In genomic region chr22:36445158-36445668, GRCh38 we compare ENCODE assay signal across 10 cellular contexts. TPM values are rescaled to one million over a fixed set of nuclear protein-coding genes. Genes with fewer than 3 reads are reported as not detected.
DNase-seq lines count a peak whose midpoint lies in the region; ATAC-seq and TF ChIP-seq lines count a peak whose summit lies in the region.
"Had no signal": no experiment of that assay in that cellular context is flagged by ENCODE, and none has a peak within 500 bp of the region (broad histone marks: within the 10 kb centered on the region; RNA-seq: fewer than 3 reads in every experiment).

No MANE protein-coding gene starts in this region.

- H3K27me3 Mint-ChIP-seq in nephron (ENCODE audit: low read depth) = no peaks in the 10 kb centered on the region
- H3K27me3 Mint-ChIP-seq in activated CD8-positive, alpha-beta T cell treated with anti-CD3 and anti-CD28 coated beads, Interleukin-2, amount 10 ng/mL, durations not matched to agents 7 days and 5 days (ENCODE audit: low read depth) = no peaks in the 10 kb centered on the region

- intact Hi-C loops in PC-3 (cut with micrococcal nuclease) (no loop called here), esophagus squamous epithelium (cut with DNase I) (no loop called here)

- no peak overlapping the region for H3K4me3 Mint-ChIP-seq in nephron
- H3K4me3 Mint-ChIP-seq in activated CD8-positive, alpha-beta T cell treated with anti-CD3 and anti-CD28 coated beads, Interleukin-2, amount 10 ng/mL, durations not matched to agents 7 days and 5 days = no peak overlapping the region

- no peaks in the 10 kb centered on the region for H3K79me2 ChIP-seq in PC-3 (ENCODE audit: low read length)

- H3K4me1 ChIP-seq in PC-3 (ENCODE audit: insufficient read depth, low read length) = no peaks in the 10 kb centered on the region
- peaks cover 14 to 71% (median 22%) of the 10 kb centered on the region in 3 donors for H3K4me1 ChIP-seq in esophagus squamous epithelium

- H2AFZ ChIP-seq in PC-3 (ENCODE audit: low read length) = peak overlapping the region; percentile 63

- BruUV-seq in PC-3 (replicated peaks; lab: Mats Ljungman, UMichigan) = no TSS peak

- no peak overlapping the region for H3K9ac ChIP-seq in PC-3 (ENCODE audit: low read length)

- H3K9me3 Mint-ChIP-seq in nephron = no peaks in the 10 kb centered on the region
- H3K9me3 Mint-ChIP-seq in activated CD8-positive, alpha-beta T cell treated with anti-CD3 and anti-CD28 coated beads, Interleukin-2, amount 10 ng/mL, durations not matched to agents 7 days and 5 days (ENCODE audit: insufficient read depth) = no peaks in the 10 kb centered on the region

- ATAC-seq in PC-3 (no peak), GM21528 (IDR thresholded peaks at IDR 0.05; ENCODE audit: low FRiP score, unreplicated experiment) (no peak)
- no peak for ATAC-seq in activated CD8-positive, alpha-beta T cell treated with anti-CD3 and anti-CD28 coated beads, Interleukin-2, amount 10 ng/mL, durations not matched to agents 7 days and 5 days

- TF ChIP-seq CTCF in BJ (IDR thresholded peaks at IDR 0.05; ENCODE audit: insufficient read depth, low read depth, low read length) = no peak
- TF ChIP-seq CTCF in PC-3 (conservative IDR thresholded peaks at IDR 0.05; ENCODE audit: low read depth, low read length) = no peak
- TF ChIP-seq CTCF in esophagus squamous epithelium (IDR thresholded peaks at IDR 0.05) = no peak
- no peak for TF ChIP-seq CTCF in nephron (IDR thresholded peaks at IDR 0.05; ENCODE audit: unreplicated experiment in 3 of 3)

- H4K20me1 ChIP-seq in PC-3 (ENCODE audit: low read length) = no peaks in the 10 kb centered on the region

- no peaks in the 10 kb centered on the region for H3F3A ChIP-seq in PC-3 (ENCODE audit: low read length, unreplicated experiment)

- H3K9me3 ChIP-seq in PC-3 (ENCODE audit: low read length) (no peaks in the 10 kb centered on the region), esophagus squamous epithelium (no peaks in the 10 kb centered on the region)

- WGBS in esophagus squamous epithelium, 2 donors = 53 to 55% methylated on average over 8 of the region's 8 CpGs

- H3K9me2 ChIP-seq in PC-3 (replicated peaks; ENCODE audit: low read length) = no peaks in the 10 kb centered on the region

- H3K27ac ChIP-seq in PC-3 (ENCODE audit: low read length) = no peak overlapping the region
- peak overlapping the region in 3 of 4 donors; percentile 48 to 78 (median 68) for H3K27ac ChIP-seq in esophagus squamous epithelium

- H3K36me3 ChIP-seq in BJ (ENCODE audit: control insufficient read depth, insufficient read depth, low read length) (no peaks in the 10 kb centered on the region), PC-3 (ENCODE audit: low read depth, low read length) (no peaks in the 10 kb centered on the region), esophagus squamous epithelium (no peaks in the 10 kb centered on the region)

- H3K27ac Mint-ChIP-seq in nephron = peak overlapping the region; percentile 83 to 95 (median 93)
- no peak overlapping the region for H3K27ac Mint-ChIP-seq in activated CD8-positive, alpha-beta T cell treated with anti-CD3 and anti-CD28 coated beads, Interleukin-2, amount 10 ng/mL, durations not matched to agents 7 days and 5 days

- no peak overlapping the region for H3K4me3 ChIP-seq in BJ (ENCODE audit: low read depth, low read length)
- H3K4me3 ChIP-seq in PC-3 (ENCODE audit: low read length) = no peak overlapping the region
- H3K4me3 ChIP-seq in esophagus squamous epithelium = no peak overlapping the region

- peaks cover 20% of the 10 kb centered on the region for H3K4me1 Mint-ChIP-seq in nephron
- peaks cover 52% of the 10 kb centered on the region for H3K4me1 Mint-ChIP-seq in activated CD8-positive, alpha-beta T cell treated with anti-CD3 and anti-CD28 coated beads, Interleukin-2, amount 10 ng/mL, durations not matched to agents 7 days and 5 days (ENCODE audit: low read depth)

- peak overlapping the region; percentile 16; the same call in 1 of the 2 replicates for H3K4me2 ChIP-seq in PC-3 (ENCODE audit: low read length)

- CTCF ChIA-PET in BJ (lab: Yijun Ruan, JAX) (interaction anchor here (0.7 to 1.0 kb wide), 3 partner anchors 9 to 22 kb away, joined by 3 read pairs; no protein-coding TSS in a partner anchor), PC-3 (lab: Charles Lee) (no interaction called here)
- CTCF ChIA-PET in activated CD8-positive, alpha-beta T cell treated with anti-CD3 and anti-CD28 coated beads, Interleukin-2, amount 10 ng/mL, durations not matched to agents 7 days and 5 days (lab: Charles Lee) = interaction anchor here (1.0 kb wide), 1 partner anchor 10 kb away, joined by 3 read pairs; no protein-coding TSS in a partner anchor

- POLR2A ChIA-PET in BJ (lab: Charles Lee) (interaction anchor here (0.6 kb wide), 1 partner anchor 13 kb away, joined by 3 read pairs; no protein-coding TSS in a partner anchor), PC-3 (lab: Charles Lee; ENCODE audit: unreplicated experiment) (no interaction called here)
- POLR2A ChIA-PET in activated CD8-positive, alpha-beta T cell treated with anti-CD3 and anti-CD28 coated beads, Interleukin-2, amount 10 ng/mL, durations not matched to agents 7 days and 5 days (lab: Charles Lee) = no interaction called here

- H3K27me3 ChIP-seq in BJ (ENCODE audit: control insufficient read depth, insufficient read depth, low read length) (no peaks in the 10 kb centered on the region), PC-3 (ENCODE audit: low read length) (no peaks in the 10 kb centered on the region), esophagus squamous epithelium (no peaks in the 10 kb centered on the region)

- no peaks in the 10 kb centered on the region for H3K36me3 Mint-ChIP-seq in nephron (ENCODE audit: low read depth)
- H3K36me3 Mint-ChIP-seq in activated CD8-positive, alpha-beta T cell treated with anti-CD3 and anti-CD28 coated beads, Interleukin-2, amount 10 ng/mL, durations not matched to agents 7 days and 5 days (ENCODE audit: low read depth) = no peaks in the 10 kb centered on the region

- TF ChIP-seq POLR2A in esophagus squamous epithelium (IDR thresholded peaks at IDR 0.05) = no peak

- peak; percentile 86 for DNase-seq in BJ (ENCODE audit: low read depth)
- no peak for DNase-seq in PC-3
- no peak for DNase-seq in esophagus squamous epithelium (lab: John Stamatoyannopoulos, UW)
- no peak for DNase-seq in COLO829 (ENCODE audit: low spot score)
- no peak for DNase-seq in activated CD8-positive, alpha-beta T cell treated with anti-CD3 and anti-CD28 coated beads, Interleukin-2, amount 10 ng/mL, durations not matched to agents 7 days and 5 days
- no peak for DNase-seq in T-helper 1 cell
- DNase-seq: GF-D8; stimulated activated CD4-positive, alpha-beta T cell treated with anti-CD3 and anti-CD28 coated beads, Interleukin-12 subunit alpha, Interleukin-12 subunit beta, amount 100 ng/mL, for 4 hours had no signal

RNA-seq across cellular contexts. Expression of gene TXN2, which starts 36.2 kb away (rescaled TPM):
- polyA plus RNA-seq in BJ (2011; rRNA removed) = 139 and 192 TPM in 2 replicates
- 37.2 and 72.0 TPM in 2 replicates for polyA minus RNA-seq in BJ (2011; rRNA and poly(A)+ RNA removed)
- total RNA-seq in PC-3 (2014; rRNA removed) (49.6 and 52.5 TPM in 2 replicates), esophagus squamous epithelium (10 to 100 TPM; 58.4 to 88.4 (median 72.3) TPM)
- total RNA-seq in activated CD8-positive, alpha-beta T cell treated with anti-CD3 and anti-CD28 coated beads, Interleukin-2, amount 10 ng/mL, durations not matched to agents 7 days and 5 days = 10 to 100 TPM; 74.1 to 78.4 TPM

RNA-seq across cellular contexts. Expression of gene MYH9, which starts 57.4 kb away (rescaled TPM):
- 262 and 340 TPM in 2 replicates for polyA plus RNA-seq in BJ (2011; rRNA removed)
- polyA minus RNA-seq in BJ (2011; rRNA and poly(A)+ RNA removed) = 504 and 810 TPM in 2 replicates
- total RNA-seq in PC-3 (2014; rRNA removed) = 357 and 546 TPM in 2 replicates
- total RNA-seq in esophagus squamous epithelium = 100 to 1,000 TPM; 216 to 339 (median 246) TPM
- total RNA-seq in activated CD8-positive, alpha-beta T cell treated with anti-CD3 and anti-CD28 coated beads, Interleukin-2, amount 10 ng/mL, durations not matched to agents 7 days and 5 days = 100 to 1,000 TPM; 857 to 883 TPM
